ENCODE assay signal across 7 cellular contexts in genomic region chr16:9280067-9280466, GRCh38.
"Had no signal": no experiment of that assay in that cellular context is flagged by ENCODE, and none has a peak within 500 bp of the region (broad histone marks: within the 10 kb centered on the region; RNA-seq: fewer than 3 reads in every experiment).

No MANE protein-coding gene starts in this region.

- H3K9me3 Mint-ChIP-seq: GM23338, H9 had no signal

- H3K4me2 ChIP-seq: GM23338 had no signal

- DNase-seq: H9, HCEC 1CT, IMR-90 had no signal

- FAIRE-seq: H1, H54, HTR-8/SVneo had no signal

- ATAC-seq: GM23338 had no signal

- H3K4me3 ChIP-seq: GM23338 had no signal

- H3K27ac Mint-ChIP-seq: GM23338, H9 had no signal

- H3K4me1 Mint-ChIP-seq: GM23338, H9 had no signal

- H3K4me3 Mint-ChIP-seq: GM23338, H9 had no signal
